In genomic region chr17:49875690-49876089, GRCh38 we compare ENCODE assay signal across 21 cellular contexts. TPM values are rescaled to one million over a fixed set of nuclear protein-coding genes. Genes with fewer than 3 reads are reported as not detected.
"Had no signal": no experiment of that assay in that cellular context is flagged by ENCODE, and none has a peak within 500 bp of the region (broad histone marks: within the 10 kb centered on the region; RNA-seq: fewer than 3 reads in every experiment).

No MANE protein-coding gene starts in this region.

- H3K4me3 Mint-ChIP-seq: activated naive CD4-positive, alpha-beta T cell treated with anti-CD3 and anti-CD28 coated beads, Interleukin-2, amount 10 ng/mL, durations not matched to agents 7 days and 5 days; activated T-helper 17 cell treated with anti-CD3 and anti-CD28 coated beads, Interleukin-2, amount 50 U/mL, for 72 hours; natural killer cell had no signal

- H3K36me3 Mint-ChIP-seq: activated naive CD4-positive, alpha-beta T cell treated with anti-CD3 and anti-CD28 coated beads, Interleukin-2, amount 10 ng/mL, durations not matched to agents 7 days and 5 days; natural killer cell had no signal

- H3K9me3 Mint-ChIP-seq: activated naive CD4-positive, alpha-beta T cell treated with anti-CD3 and anti-CD28 coated beads, Interleukin-2, amount 10 ng/mL, durations not matched to agents 7 days and 5 days; activated T-helper 17 cell treated with anti-CD3 and anti-CD28 coated beads, Interleukin-2, amount 50 U/mL, for 72 hours; natural killer cell had no signal

- H3K4me1 Mint-ChIP-seq: activated T-helper 17 cell treated with anti-CD3 and anti-CD28 coated beads, Interleukin-2, amount 50 U/mL, for 72 hours had no signal

- H3K27ac ChIP-seq: gastrocnemius medialis, heart left ventricle, left lung, upper lobe of right lung had no signal

- H3K27ac Mint-ChIP-seq: activated naive CD4-positive, alpha-beta T cell treated with anti-CD3 and anti-CD28 coated beads, Interleukin-2, amount 10 ng/mL, durations not matched to agents 7 days and 5 days; activated T-helper 17 cell treated with anti-CD3 and anti-CD28 coated beads, Interleukin-2, amount 50 U/mL, for 72 hours; natural killer cell had no signal

- DNase-seq: activated CD4-positive, alpha-beta T cell treated with anti-CD3 and anti-CD28 coated beads, Interleukin-2, amount 50 U/mL, for 4 hours; activated naive CD4-positive, alpha-beta T cell treated with anti-CD3 and anti-CD28 coated beads, Interleukin-2, amount 10 ng/mL, durations not matched to agents 7 days and 5 days; activated T-cell treated with anti-CD3 and anti-CD28 coated beads for 4 hours; dermis blood vessel endothelial cell; erythroblast; gastrocnemius medialis; heart left ventricle; left lung; mammary epithelial cell; natural killer cell; nucleus accumbens; stimulated activated CD4-positive, alpha-beta T cell treated with anti-CD3 and anti-CD28 coated beads, Interleukin-4, amount 100 ng/mL, for 1 hour; stimulated activated naive CD8-positive, alpha-beta T cell treated with anti-CD3 and anti-CD28 coated beads, Interleukin-15, Interleukin-2, amounts not matched to agents 100 U/mL and 50 U/mL, for 24 hours; upper lobe of right lung had no signal

- H3K4me3 ChIP-seq: gastrocnemius medialis, heart left ventricle, left lung, upper lobe of right lung had no signal

- FAIRE-seq: astrocyte, bronchial epithelial cell, keratinocyte had no signal

- H3K36me3 ChIP-seq: gastrocnemius medialis, heart left ventricle, left lung, upper lobe of right lung had no signal

- H3K9me3 ChIP-seq: gastrocnemius medialis, heart left ventricle, left lung, upper lobe of right lung had no signal

RNA-seq across cellular contexts. Expression of gene TAC4, which starts 27.8 kb away (rescaled TPM):
- total RNA-seq: activated T-helper 17 cell treated with anti-CD3 and anti-CD28 coated beads, Interleukin-2, amount 50 U/mL, for 72 hours; astrocyte; bronchial epithelial cell; cerebellum; dermis blood vessel endothelial cell; gastrocnemius medialis; left lung; mammary epithelial cell; natural killer cell; posterior vena cava; T-helper 2 cell treated with Interferon-gamma antibody and Interleukin-4, amounts not matched to agents 100 ng/mL and 5 ng/mL, for 36 hours; upper lobe of right lung had no signal
